12 cellular contexts compared by ENCODE assay signal in the genomic region with DNA sequence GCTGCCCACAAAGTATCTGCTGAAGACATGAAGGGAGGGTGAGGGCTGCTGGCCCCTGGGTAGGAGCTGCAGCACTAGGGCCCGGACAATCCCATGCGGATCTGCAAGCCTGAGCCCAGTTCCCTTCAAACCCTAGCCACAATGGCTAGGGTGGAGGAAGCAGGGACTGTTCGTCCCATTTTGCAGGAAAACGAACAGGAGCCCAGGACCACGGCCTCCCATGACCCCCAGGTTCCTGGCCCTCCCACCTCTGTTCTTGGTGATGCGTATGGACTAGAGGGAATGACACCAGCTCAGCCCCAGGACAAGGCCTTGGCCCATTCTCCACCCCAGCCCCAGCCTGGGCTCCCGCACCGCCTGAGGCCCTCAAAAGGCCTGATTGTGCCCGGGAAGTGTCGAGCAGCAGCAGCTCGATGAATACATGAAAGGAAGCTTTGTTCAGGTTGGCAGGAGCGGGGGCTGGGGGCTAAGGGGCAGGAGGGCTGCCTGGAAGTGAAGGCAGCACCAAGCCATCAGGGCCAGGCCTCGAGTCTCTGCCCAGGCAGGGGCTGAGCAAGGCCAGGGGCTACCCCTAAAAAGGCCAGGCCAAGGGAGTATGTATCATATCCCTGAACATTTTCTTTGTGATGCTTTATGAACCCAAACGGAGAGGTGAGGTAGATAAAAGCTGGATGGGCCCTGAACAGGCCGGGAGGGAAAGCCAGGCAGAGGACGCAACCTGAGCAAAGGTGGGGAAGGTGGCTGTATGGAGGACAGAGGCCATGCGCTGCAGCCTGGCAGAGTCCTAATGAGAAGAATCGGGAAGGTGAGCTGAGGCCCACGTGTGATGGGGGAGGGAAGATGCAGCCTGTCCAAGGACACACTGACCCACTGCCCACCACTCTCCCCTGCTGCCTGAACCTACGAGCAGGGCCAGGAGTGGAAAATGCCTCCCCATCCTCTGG. TPM values are rescaled to one million over a fixed set of nuclear protein-coding genes. Genes with fewer than 3 reads are reported as not detected.
DNase-seq lines count a peak whose midpoint lies in the region; ATAC-seq and TF ChIP-seq lines count a peak whose summit lies in the region.
"Had no signal": no experiment of that assay in that cellular context is flagged by ENCODE, and none has a peak within 500 bp of the region (broad histone marks: within the 10 kb centered on the region; RNA-seq: fewer than 3 reads in every experiment).

No MANE protein-coding gene starts in this region.

- H3K9me3 ChIP-seq in skeletal muscle satellite cell (replicated peaks; ENCODE audit: low read length) (no peaks in the 10 kb centered on the region), hepatocyte (ENCODE audit: low read depth) (no peaks in the 10 kb centered on the region)

- H3K36me3 Mint-ChIP-seq in T-helper 1 cell treated with Interleukin-12 subunit alpha and Interleukin-12 subunit beta and Interleukin-4 antibody, amounts not matched to agents 30 μg/mL and 1 μg/mL, for 36 hours (ENCODE audit: low read depth): peaks cover 3% of the 10 kb centered on the region
- H3K36me3 Mint-ChIP-seq in activated B cell treated with CpG ODN at 0.5 μM for 24 hours (ENCODE audit: low read depth): peaks cover 81% of the 10 kb centered on the region

- H3K27ac Mint-ChIP-seq in T-helper 1 cell treated with Interleukin-12 subunit alpha and Interleukin-12 subunit beta and Interleukin-4 antibody, amounts not matched to agents 30 μg/mL and 1 μg/mL, for 36 hours: peak overlapping the region; percentile 49
- peak overlapping the region; percentile 74 for H3K27ac Mint-ChIP-seq in activated B cell treated with CpG ODN at 0.5 μM for 24 hours

- H3K4me3 Mint-ChIP-seq in T-helper 1 cell treated with Interleukin-12 subunit alpha and Interleukin-12 subunit beta and Interleukin-4 antibody, amounts not matched to agents 30 μg/mL and 1 μg/mL, for 36 hours: no peak overlapping the region
- H3K4me3 Mint-ChIP-seq in activated B cell treated with CpG ODN at 0.5 μM for 24 hours: peak overlapping the region; percentile 48

- H3K27me3 Mint-ChIP-seq in T-helper 1 cell treated with Interleukin-12 subunit alpha and Interleukin-12 subunit beta and Interleukin-4 antibody, amounts not matched to agents 30 μg/mL and 1 μg/mL, for 36 hours (ENCODE audit: low read depth): no peaks in the 10 kb centered on the region
- H3K27me3 Mint-ChIP-seq in activated B cell treated with CpG ODN at 0.5 μM for 24 hours: no peaks in the 10 kb centered on the region

- POLR2A ChIA-PET in activated B cell treated with CpG ODN at 0.5 μM for 24 hours (lab: Charles Lee): interaction anchor here (1.0 to 2.9 kb wide), 5 partner anchors 8 to 25 kb away, joined by 3 to 11 read pairs (median 5); no protein-coding TSS in a partner anchor

- ATAC-seq in activated B cell treated with CpG ODN at 0.5 μM for 24 hours (ENCODE audit: low read depth) (no peak), GM18868 (IDR thresholded peaks at IDR 0.05; ENCODE audit: unreplicated experiment) (no peak)

- H3K9me3 Mint-ChIP-seq in T-helper 1 cell treated with Interleukin-12 subunit alpha and Interleukin-12 subunit beta and Interleukin-4 antibody, amounts not matched to agents 30 μg/mL and 1 μg/mL, for 36 hours: no peaks in the 10 kb centered on the region
- no peaks in the 10 kb centered on the region for H3K9me3 Mint-ChIP-seq in activated B cell treated with CpG ODN at 0.5 μM for 24 hours

- CTCF ChIA-PET in activated B cell treated with CpG ODN at 0.5 μM for 24 hours (lab: Charles Lee): interaction anchor here (0.8 to 1.2 kb wide), 3 partner anchors 17 to 39 kb away, joined by 3 read pairs; no protein-coding TSS in a partner anchor

- intact Hi-C loops in activated B cell treated with CpG ODN at 0.5 μM for 24 hours (cut with micrococcal nuclease): loop anchor here (1.0 kb wide), 1 partner anchor 10 kb away; no protein-coding TSS in a partner anchor

- TF ChIP-seq CTCF in activated B cell treated with CpG ODN at 0.5 μM for 24 hours (IDR thresholded peaks at IDR 0.05) (no peak), hepatocyte (IDR thresholded peaks at IDR 0.05; ENCODE audit: poor library complexity) (no peak)

- H3K4me1 ChIP-seq in skeletal muscle satellite cell (ENCODE audit: control insufficient read depth, insufficient read depth, low read length): peaks cover 94% of the 10 kb centered on the region
- peaks cover 14% of the 10 kb centered on the region for H3K4me1 ChIP-seq in hepatocyte (ENCODE audit: insufficient read depth)

- H3K9me2 ChIP-seq in hepatocyte (replicated peaks; ENCODE audit: insufficient read depth): no peaks in the 10 kb centered on the region

- no peak overlapping the region for H3K27ac ChIP-seq in hepatocyte
- H3K27ac ChIP-seq: 22Rv1, HL-60 had no signal

- no peak for DNase-seq in T-helper 1 cell
- DNase-seq in activated B cell treated with CpG ODN at 0.5 μM for 24 hours: no peak
- DNase-seq in hippocampal formation (lab: John Stamatoyannopoulos, UW): peak; percentile 93 to 94
- no peak for DNase-seq in hepatocyte (ENCODE audit: low spot score)
- no peak for DNase-seq in NCI-H1105 treated with DMSO at 0.1 percent for 48 hours (lab: John Stamatoyannopoulos, UW)
- DNase-seq: EL, NCI-H1436 treated with DMSO at 0.1 percent for 48 hours had no signal

- WGBS in hepatocyte (ENCODE audit: low lambda C conversion rate, missing lambda C conversion rate): 87% methylated on average over 19 of the region's 20 CpGs

- peak overlapping the region; percentile 68 for H3K4me2 ChIP-seq in skeletal muscle satellite cell (ENCODE audit: low read length)
- no peak overlapping the region for H3K4me2 ChIP-seq in hepatocyte

- no peaks in the 10 kb centered on the region for H3K79me2 ChIP-seq in hepatocyte

- H3K27me3 ChIP-seq in skeletal muscle satellite cell (ENCODE audit: control insufficient read depth, insufficient read depth, low read length) (no peaks in the 10 kb centered on the region), hepatocyte (no peaks in the 10 kb centered on the region)

- H3K36me3 ChIP-seq in skeletal muscle satellite cell (ENCODE audit: insufficient read depth, low read length) (peaks cover 44% of the 10 kb centered on the region), hepatocyte (replicated peaks; ENCODE audit: insufficient read depth, low read depth) (no peaks in the 10 kb centered on the region)

- peak overlapping the region; percentile 29 for H3K4me3 ChIP-seq in skeletal muscle satellite cell (ENCODE audit: low read length)
- no peak overlapping the region for H3K4me3 ChIP-seq in hepatocyte

- no peak overlapping the region for H2AFZ ChIP-seq in hepatocyte

- peak overlapping the region; percentile 73 for H3K9ac ChIP-seq in skeletal muscle satellite cell (ENCODE audit: low read depth, low read length)

- H3K4me1 Mint-ChIP-seq in T-helper 1 cell treated with Interleukin-12 subunit alpha and Interleukin-12 subunit beta and Interleukin-4 antibody, amounts not matched to agents 30 μg/mL and 1 μg/mL, for 36 hours (ENCODE audit: low read depth): peaks cover 35% of the 10 kb centered on the region
- H3K4me1 Mint-ChIP-seq in activated B cell treated with CpG ODN at 0.5 μM for 24 hours: peaks cover 91% of the 10 kb centered on the region

- H4K20me1 ChIP-seq in hepatocyte (ENCODE audit: insufficient read depth, poor library complexity, severe bottlenecking): no peaks in the 10 kb centered on the region

RNA-seq across cellular contexts. Expression of a gene that starts 12.2 kb away (rescaled TPM):
- 159 and 178 TPM in 2 replicates for total RNA-seq in activated B cell treated with CpG ODN at 0.5 μM for 24 hours
- 44.1 and 94.4 TPM in 2 replicates for total RNA-seq in skeletal muscle satellite cell (2012; rRNA removed)
- total RNA-seq in hepatocyte: 9.5 and 12.0 TPM in 2 replicates
- 2.4 and 4.6 TPM in 2 replicates for polyA plus RNA-seq in hepatocyte

RNA-seq across cellular contexts. Expression of a gene that starts 39.4 kb away (rescaled TPM):
- total RNA-seq in activated B cell treated with CpG ODN at 0.5 μM for 24 hours (40.6 and 48.8 TPM in 2 replicates), hepatocyte (39.2 and 54.6 TPM in 2 replicates)
- total RNA-seq in skeletal muscle satellite cell (2012; rRNA removed): 37.0 and 43.7 TPM in 2 replicates
- 50.9 and 60.2 TPM in 2 replicates for polyA plus RNA-seq in hepatocyte

RNA-seq across cellular contexts. Expression of a gene that starts 54.1 kb away (rescaled TPM):
- not detected in 2 replicates for total RNA-seq in activated B cell treated with CpG ODN at 0.5 μM for 24 hours
- 0.87 and 1.3 TPM in 2 replicates for total RNA-seq in skeletal muscle satellite cell (2012; rRNA removed)
- total RNA-seq in hepatocyte: 0.80 and 2.4 TPM in 2 replicates
- 1.5 and 2.6 TPM in 2 replicates for polyA plus RNA-seq in hepatocyte

Comparison
In these comparisons a context has a peak if more than half of its experiments do, and no peak if none do; other contexts are left out.
1. DNase-seq: peak in hippocampal formation (2 of 2); none in T-helper 1 cell (0 of 5), activated B cell treated with CpG ODN at 0.5 μM for 24 hours (single experiment), hepatocyte (single experiment) and NCI-H1105 treated with DMSO at 0.1 percent for 48 hours (single experiment).
2. RNA of a gene that starts 12.2 kb away (total RNA-seq): 159 to 178 TPM in activated B cell treated with CpG ODN at 0.5 μM for 24 hours; 9.5 to 12.0 TPM in hepatocyte; every median in the first group is over 10 times any median in the second.